ENCODE assay signal across 8 cellular contexts in the genomic region with DNA sequence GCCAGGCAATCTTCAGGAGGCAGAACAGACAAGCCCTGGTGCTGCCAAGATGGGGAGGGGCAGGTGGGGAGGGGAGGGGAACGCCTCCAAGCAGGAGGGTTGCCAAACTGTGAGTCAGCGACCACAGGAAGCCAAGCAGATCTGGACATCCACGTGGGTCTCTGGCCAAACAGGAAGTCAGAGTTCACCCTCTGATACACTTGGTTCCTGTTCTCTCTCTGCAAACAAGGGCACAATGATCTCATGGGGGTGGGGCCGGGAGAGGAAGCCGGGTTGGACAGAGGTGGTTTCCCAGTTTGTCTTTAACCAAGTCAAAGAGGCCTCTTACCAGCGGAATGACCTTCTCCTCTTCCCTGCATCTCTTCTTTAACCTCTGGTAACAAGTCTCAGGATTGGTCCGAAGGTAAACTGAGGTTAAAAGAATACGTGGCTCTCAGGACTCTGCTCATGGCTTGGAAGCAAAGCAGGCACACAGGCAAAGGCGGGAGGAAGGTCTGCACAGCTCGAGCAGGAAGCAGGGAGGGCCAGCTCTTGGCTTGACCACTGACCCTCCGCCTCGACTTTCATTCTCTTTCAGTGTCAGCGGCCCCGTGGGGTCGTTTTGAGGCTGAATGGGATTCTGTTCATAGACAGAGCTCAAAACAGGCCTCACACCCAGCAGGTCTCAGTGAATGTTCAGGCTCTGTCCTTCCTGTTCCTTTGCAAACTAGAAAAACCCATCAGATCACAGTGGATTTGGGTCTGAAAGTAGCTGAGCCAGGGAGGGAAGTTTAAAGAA. TPM values are rescaled to one million over a fixed set of nuclear protein-coding genes. Genes with fewer than 3 reads are reported as not detected.
A peak's percentile ranks its signal among the peaks of the same experiment; 100 is the strongest.
DNase-seq lines count a peak whose midpoint lies in the region; ATAC-seq, FAIRE-seq and TF ChIP-seq lines count a peak whose summit lies in the region.

No MANE protein-coding gene starts in this region.

- TF ChIP-seq POLR2A in vagina (IDR thresholded peaks at IDR 0.05), result no peak

- no peaks in the 10 kb centered on the region for H3K9me3 ChIP-seq in left ventricle myocardium inferior (replicated peaks)
- H3K9me3 ChIP-seq in vagina, result no peaks in the 10 kb centered on the region

- peak; percentile 95 for ATAC-seq in GM21381 (IDR thresholded peaks at IDR 0.05; ENCODE audit: unreplicated experiment)

- H3K27me3 ChIP-seq in left ventricle myocardium inferior (ENCODE audit: low read depth) (no peaks in the 10 kb centered on the region), rectal smooth muscle tissue (ENCODE audit: control insufficient read depth, insufficient read depth, low read length) (no peaks in the 10 kb centered on the region), vagina (no peaks in the 10 kb centered on the region)

- WGBS in adipose tissue, 3 donors, result 3 to 32% (median 4%) methylated on average over 15 of the region's 15 CpGs

- H3K9ac ChIP-seq in rectal smooth muscle tissue (ENCODE audit: low read length), result peak overlapping the region; percentile 63

- H3K4me3 ChIP-seq in left ventricle myocardium inferior (peak overlapping the region; percentile 56), rectal smooth muscle tissue (ENCODE audit: low read length) (peak overlapping the region; percentile 51), vagina (peak overlapping the region in 1 of 2 donors; percentile 16)

- intact Hi-C loops in left ventricle myocardium inferior (cut with micrococcal nuclease) (no loop called here), vagina (cut with DNase I) (no loop called here)

- DNase-seq in COLO829 (ENCODE audit: low spot score), result peak; percentile 98
- peak; percentile 99 for DNase-seq in HTR-8/SVneo (ENCODE audit: insufficient read length, low spot score)
- DNase-seq in SKM-1 treated with dmso at 0.1 percent for 144 hours (lab: John Stamatoyannopoulos, UW; ENCODE audit: unreplicated experiment), result peak; percentile 99
- peak; percentile 97 for DNase-seq in left ventricle myocardium inferior
- peak in 1 of 2 donors; percentile 99 for DNase-seq in vagina (ENCODE audit: extremely low spot score in 2 of 2)

- no peak for TF ChIP-seq CTCF in left ventricle myocardium inferior (IDR thresholded peaks at IDR 0.05; ENCODE audit: borderline replicate concordance)
- no peak for TF ChIP-seq CTCF in vagina (IDR thresholded peaks at IDR 0.05)

- peak; percentile 97 for FAIRE-seq in HTR-8/SVneo (lab: Jason Lieb, UNC)

- peaks cover 84% of the 10 kb centered on the region for H3K4me1 ChIP-seq in left ventricle myocardium inferior
- H3K4me1 ChIP-seq in rectal smooth muscle tissue (ENCODE audit: control insufficient read depth, insufficient read depth, low read length), result peaks cover 18% of the 10 kb centered on the region
- peaks cover 59% of the 10 kb centered on the region for H3K4me1 ChIP-seq in vagina

- H3K36me3 ChIP-seq in left ventricle myocardium inferior (peaks cover 12% of the 10 kb centered on the region), rectal smooth muscle tissue (ENCODE audit: control insufficient read depth, insufficient read depth, low read length) (no peaks in the 10 kb centered on the region), vagina (no peaks in the 10 kb centered on the region)

- peak overlapping the region; percentile 95 for H3K27ac ChIP-seq in adipose tissue (ENCODE audit: low read depth, low read length)
- H3K27ac ChIP-seq in left ventricle myocardium inferior (replicated peaks), result peak overlapping the region; percentile 99
- peak overlapping the region; percentile 95 for H3K27ac ChIP-seq in rectal smooth muscle tissue (ENCODE audit: low read depth, low read length)
- H3K27ac ChIP-seq in vagina, result peak overlapping the region; percentile 94

RNA-seq across cellular contexts. Expression of gene TK2, which starts 32.9 kb away (rescaled TPM):
- 10 to 100 TPM; 15.7 to 38.8 (median 37.2) TPM for polyA plus RNA-seq in adipose tissue
- total RNA-seq in left ventricle myocardium inferior (18.6 TPM), vagina (43.2 TPM)

RNA-seq across cellular contexts. Expression of gene CKLF, which starts 35.4 kb away (rescaled TPM):
- polyA plus RNA-seq in adipose tissue, result 10 to 100 TPM; 18.7 to 60.9 (median 46.2) TPM
- 7.8 TPM for total RNA-seq in left ventricle myocardium inferior
- total RNA-seq in vagina, result 52.3 TPM

RNA-seq across cellular contexts. Expression of gene CMTM1, which starts 49.2 kb away (rescaled TPM):
- polyA plus RNA-seq in adipose tissue, result under 1 TPM; 0.21 to 0.67 (median 0.45) TPM
- total RNA-seq in left ventricle myocardium inferior, result 1.0 TPM
- total RNA-seq in vagina, result not detected
